ENCODE assay signal across 26 cellular contexts in the genomic region with DNA sequence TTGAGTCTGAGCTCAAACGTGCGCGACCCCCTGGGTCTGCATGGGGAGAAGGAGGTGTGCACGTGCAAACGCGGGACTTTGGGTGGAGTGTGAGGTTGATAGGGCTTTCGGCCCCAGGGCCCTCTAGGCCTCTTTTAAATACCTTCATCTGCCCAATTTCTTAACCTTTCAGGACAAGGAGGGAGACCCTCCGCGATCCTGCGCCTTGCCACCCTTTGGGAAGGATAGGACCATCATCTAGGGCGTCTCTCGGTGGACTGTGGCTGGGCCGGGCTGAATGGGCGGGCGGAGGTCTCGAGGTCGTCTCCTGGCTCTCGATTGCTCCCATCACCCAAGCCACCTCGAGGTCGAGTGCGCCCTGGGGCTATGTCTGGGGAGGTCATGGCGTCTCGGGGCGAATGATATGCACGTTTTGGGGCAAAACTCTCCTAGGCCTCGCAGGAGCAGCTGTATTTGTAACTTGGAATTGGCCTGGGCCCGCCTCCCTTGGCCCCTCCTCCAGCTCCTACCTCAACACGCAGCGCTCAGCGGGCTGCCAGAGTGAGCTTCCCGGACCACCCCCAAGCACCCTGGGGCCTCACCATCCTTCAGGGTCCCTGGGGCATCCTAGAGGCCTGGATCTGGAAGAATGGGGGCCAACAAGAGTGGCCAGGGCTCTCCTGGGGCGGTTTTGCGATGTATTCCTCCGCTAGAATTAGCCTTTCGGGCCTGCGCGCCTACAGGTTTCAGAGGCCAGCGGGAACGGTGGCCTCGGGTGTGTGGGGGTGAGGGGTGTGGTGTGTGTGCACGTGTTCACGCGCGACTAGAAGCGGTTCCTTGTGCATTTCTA. TPM values are rescaled to one million over a fixed set of nuclear protein-coding genes. Genes with fewer than 3 reads are reported as not detected.
DNase-seq lines count a peak whose midpoint lies in the region; ATAC-seq and TF ChIP-seq lines count a peak whose summit lies in the region.
"Had no signal": no experiment of that assay in that cellular context is flagged by ENCODE, and none has a peak within 500 bp of the region (broad histone marks: within the 10 kb centered on the region; RNA-seq: fewer than 3 reads in every experiment).

No MANE protein-coding gene starts in this region.

- no peaks in the 10 kb centered on the region for H3K36me3 ChIP-seq in RWPE2 (ENCODE audit: low read depth)
- H3K36me3 ChIP-seq: BLaER1, SJCRH30, suprapubic skin had no signal

- no peaks in the 10 kb centered on the region for H3K4me1 ChIP-seq in RWPE2 (ENCODE audit: insufficient read depth, poor library complexity, severe bottlenecking)
- H3K4me1 ChIP-seq: foreskin keratinocyte, SJCRH30 had no signal

- peak overlapping the region; percentile 7 for H3K4me3 Mint-ChIP-seq in activated CD8-positive, alpha-beta T cell treated with anti-CD3 and anti-CD28 coated beads for 36 hours
- H3K4me3 Mint-ChIP-seq in activated CD8-positive, alpha-beta T cell treated with anti-CD3 and anti-CD28 coated beads, Interleukin-2, amount 10 ng/mL, durations not matched to agents 7 days and 5 days = no peak overlapping the region

- intact Hi-C loops in activated CD8-positive, alpha-beta T cell treated with anti-CD3 and anti-CD28 coated beads for 36 hours (cut with micrococcal nuclease) = loop anchor here (5.0 kb wide), 2 partner anchors 70 to 130 kb away; no protein-coding TSS in a partner anchor

- CTCF ChIA-PET in activated CD8-positive, alpha-beta T cell treated with anti-CD3 and anti-CD28 coated beads for 36 hours (lab: Charles Lee) = interaction anchor here (1.0 to 2.6 kb wide), 2 partner anchors 23 to 453 kb away, joined by 3 to 6 read pairs; no protein-coding TSS in a partner anchor
- CTCF ChIA-PET in activated CD8-positive, alpha-beta T cell treated with anti-CD3 and anti-CD28 coated beads, Interleukin-2, amount 10 ng/mL, durations not matched to agents 7 days and 5 days (lab: Charles Lee) = no interaction called here

- no peak overlapping the region for H3K27ac ChIP-seq in RWPE2 (ENCODE audit: poor library complexity, severe bottlenecking)
- H3K27ac ChIP-seq: BLaER1, foreskin keratinocyte, KMS-11, SJCRH30, skin epidermis, suprapubic skin had no signal

- H3K9me3 ChIP-seq in RWPE2 (ENCODE audit: severe bottlenecking) (no peaks in the 10 kb centered on the region), iPS-18c (ENCODE audit: control insufficient read depth, insufficient read depth, low read length) (peaks cover 3% of the 10 kb centered on the region)
- H3K9me3 ChIP-seq: SJCRH30, suprapubic skin had no signal

- DNase-seq in activated CD8-positive, alpha-beta T cell treated with anti-CD3 and anti-CD28 coated beads for 36 hours = no peak
- DNase-seq in activated CD8-positive, alpha-beta T cell treated with anti-CD3 and anti-CD28 coated beads, Interleukin-2, amount 10 ng/mL, durations not matched to agents 7 days and 5 days = no peak
- DNase-seq in RWPE2 (ENCODE audit: low spot score) (peak; percentile 66), retinal pigment epithelial cell (ENCODE audit: low read depth) (no peak), AG20443 (ENCODE audit: low spot score) (no peak), NOMO-1 treated with dmso at 0.1 percent for 144 hours (lab: John Stamatoyannopoulos, UW; ENCODE audit: unreplicated experiment) (no peak)
- DNase-seq: activated CD4-positive, CD25-positive, alpha-beta regulatory T cell treated with anti-CD3 and anti-CD28 coated beads, Interleukin-2, amount 50 U/mL, for 72 hours; activated naive CD4-positive, alpha-beta T cell; Calu3; cortex of kidney; foreskin keratinocyte; NCI-H1105; NCI-H526; SJCRH30; stimulated activated CD4-positive, alpha-beta T cell treated with anti-CD3 and anti-CD28 coated beads, Interleukin-4, amount 100 ng/mL, for 1 hour had no signal

- H3K27ac Mint-ChIP-seq in activated CD8-positive, alpha-beta T cell treated with anti-CD3 and anti-CD28 coated beads for 36 hours = no peak overlapping the region
- H3K27ac Mint-ChIP-seq in activated CD8-positive, alpha-beta T cell treated with anti-CD3 and anti-CD28 coated beads, Interleukin-2, amount 10 ng/mL, durations not matched to agents 7 days and 5 days = no peak overlapping the region

- H3K27me3 ChIP-seq in RWPE2 (ENCODE audit: insufficient read depth, poor library complexity, severe bottlenecking) = peaks cover 98% of the 10 kb centered on the region
- H3K27me3 ChIP-seq: SJCRH30 had no signal

- POLR2A ChIA-PET in activated CD8-positive, alpha-beta T cell treated with anti-CD3 and anti-CD28 coated beads for 36 hours (lab: Charles Lee) = no interaction called here
- POLR2A ChIA-PET in activated CD8-positive, alpha-beta T cell treated with anti-CD3 and anti-CD28 coated beads, Interleukin-2, amount 10 ng/mL, durations not matched to agents 7 days and 5 days (lab: Charles Lee) = no interaction called here

- no peaks in the 10 kb centered on the region for H3K9me3 Mint-ChIP-seq in activated CD8-positive, alpha-beta T cell treated with anti-CD3 and anti-CD28 coated beads for 36 hours
- no peaks in the 10 kb centered on the region for H3K9me3 Mint-ChIP-seq in activated CD8-positive, alpha-beta T cell treated with anti-CD3 and anti-CD28 coated beads, Interleukin-2, amount 10 ng/mL, durations not matched to agents 7 days and 5 days (ENCODE audit: insufficient read depth)

- peaks cover 79% of the 10 kb centered on the region for H3K27me3 Mint-ChIP-seq in activated CD8-positive, alpha-beta T cell treated with anti-CD3 and anti-CD28 coated beads for 36 hours
- peaks cover 80% of the 10 kb centered on the region for H3K27me3 Mint-ChIP-seq in activated CD8-positive, alpha-beta T cell treated with anti-CD3 and anti-CD28 coated beads, Interleukin-2, amount 10 ng/mL, durations not matched to agents 7 days and 5 days (ENCODE audit: low read depth)

- H3K4me3 ChIP-seq in RWPE2 (ENCODE audit: severe bottlenecking) = no peak overlapping the region
- H3K4me3 ChIP-seq in iPS-18c (ENCODE audit: insufficient read depth, low read depth, low read length) = peak overlapping the region; percentile 38
- peak overlapping the region; percentile 100 for H3K4me3 ChIP-seq in retinal pigment epithelial cell (ENCODE audit: low read length)
- H3K4me3 ChIP-seq: BLaER1, skin epidermis, suprapubic skin had no signal

- peaks cover 28% of the 10 kb centered on the region for H3K4me1 Mint-ChIP-seq in activated CD8-positive, alpha-beta T cell treated with anti-CD3 and anti-CD28 coated beads for 36 hours (ENCODE audit: low read depth)
- H3K4me1 Mint-ChIP-seq in activated CD8-positive, alpha-beta T cell treated with anti-CD3 and anti-CD28 coated beads, Interleukin-2, amount 10 ng/mL, durations not matched to agents 7 days and 5 days (ENCODE audit: low read depth) = peaks cover 21% of the 10 kb centered on the region

- no peaks in the 10 kb centered on the region for H3K36me3 Mint-ChIP-seq in activated CD8-positive, alpha-beta T cell treated with anti-CD3 and anti-CD28 coated beads for 36 hours (ENCODE audit: low read depth)
- H3K36me3 Mint-ChIP-seq in activated CD8-positive, alpha-beta T cell treated with anti-CD3 and anti-CD28 coated beads, Interleukin-2, amount 10 ng/mL, durations not matched to agents 7 days and 5 days (ENCODE audit: low read depth) = peaks cover 7% of the 10 kb centered on the region

- TF ChIP-seq CTCF in activated CD8-positive, alpha-beta T cell treated with anti-CD3 and anti-CD28 coated beads for 36 hours (IDR thresholded peaks at IDR 0.05) = no peak
- TF ChIP-seq CTCF in RWPE2 (IDR thresholded peaks at IDR 0.05; ENCODE audit: poor library complexity, severe bottlenecking) (no peak), retinal pigment epithelial cell (conservative IDR thresholded peaks at IDR 0.05; ENCODE audit: low read depth, low read length) (no peak)

- no peak for ATAC-seq in activated CD8-positive, alpha-beta T cell treated with anti-CD3 and anti-CD28 coated beads for 36 hours
- no peak for ATAC-seq in activated CD8-positive, alpha-beta T cell treated with anti-CD3 and anti-CD28 coated beads, Interleukin-2, amount 10 ng/mL, durations not matched to agents 7 days and 5 days
- no peak for ATAC-seq in RWPE2 (ENCODE audit: low read depth)
- no peak for ATAC-seq in HG03342 (IDR thresholded peaks at IDR 0.05; ENCODE audit: unreplicated experiment)
- ATAC-seq: foreskin keratinocyte, HCT116 had no signal

RNA-seq across cellular contexts. Expression of a gene that starts 8.7 kb away (rescaled TPM):
- not detected for total RNA-seq in activated CD8-positive, alpha-beta T cell treated with anti-CD3 and anti-CD28 coated beads for 36 hours
- under 1 TPM in 1 of 2 experiments, not detected in 1; 0.10 TPM for total RNA-seq in activated CD8-positive, alpha-beta T cell treated with anti-CD3 and anti-CD28 coated beads, Interleukin-2, amount 10 ng/mL, durations not matched to agents 7 days and 5 days
- total RNA-seq: A172, Calu3, foreskin keratinocyte, G401, liver, osteocyte had no signal
